ENCODE assay signal across 2 cellular contexts in genomic region chr2:9815844-9816279, GRCh38.
TF ChIP-seq lines count a peak whose summit lies in the region.

No MANE protein-coding gene starts in this region.

TF ChIP-seq in GM23338, 12 proteins besides CTCF, POLR2A, EP300 and RAD21:
- TF ChIP-seq JUNB (IDR thresholded peaks at IDR 0.05; ENCODE audit: unreplicated experiment) (no peak), ZNF331 (CRISPR knock-in tag; IDR thresholded peaks at IDR 0.05; ENCODE audit: low read depth) (no peak), ZNF462 (CRISPR knock-in tag; IDR thresholded peaks at IDR 0.05) (no peak), POLR2AphosphoS5 (IDR thresholded peaks at IDR 0.05; ENCODE audit: low read depth) (no peak), EZH2 (IDR thresholded peaks at IDR 0.05; ENCODE audit: low read depth, unreplicated experiment) (no peak), EZH2phosphoT487 (IDR thresholded peaks at IDR 0.05; ENCODE audit: unreplicated experiment) (no peak), ZNF114 (CRISPR knock-in tag; IDR thresholded peaks at IDR 0.05) (no peak), CREB1 (CRISPR knock-in tag; IDR thresholded peaks at IDR 0.05; ENCODE audit: low read depth) (no peak), REST (IDR thresholded peaks at IDR 0.05; ENCODE audit: unreplicated experiment) (no peak), STAT1 (IDR thresholded peaks at IDR 0.05; ENCODE audit: unreplicated experiment) (no peak), ETS1 (IDR thresholded peaks at IDR 0.05) (no peak), NANOG (IDR thresholded peaks at IDR 0.05; ENCODE audit: borderline replicate concordance) (no peak)

TF ChIP-seq in endothelial cell of umbilical vein, 7 proteins besides CTCF, POLR2A, EP300 and RAD21:
- TF ChIP-seq EZH2 (IDR thresholded peaks at IDR 0.05; ENCODE audit: borderline replicate concordance, low read depth, low read length, severe bottlenecking) (no peak), GATA2 (IDR thresholded peaks at IDR 0.05; ENCODE audit: insufficient read depth, insufficient read length, low read depth, low read length) (no peak), MYC (IDR thresholded peaks at IDR 0.05; ENCODE audit: low read depth, low read length) (no peak), JUN (IDR thresholded peaks at IDR 0.05; ENCODE audit: borderline replicate concordance, insufficient read depth, insufficient read length, low read depth) (no peak), POLR2AphosphoS5 (IDR thresholded peaks at IDR 0.05; ENCODE audit: insufficient read depth, low read depth, low read length) (no peak), MAX (IDR thresholded peaks at IDR 0.05; ENCODE audit: insufficient read depth, insufficient read length) (no peak), FOS (IDR thresholded peaks at IDR 0.05; ENCODE audit: borderline replicate concordance, insufficient read depth, low read length) (no peak)
